In the genomic region with DNA sequence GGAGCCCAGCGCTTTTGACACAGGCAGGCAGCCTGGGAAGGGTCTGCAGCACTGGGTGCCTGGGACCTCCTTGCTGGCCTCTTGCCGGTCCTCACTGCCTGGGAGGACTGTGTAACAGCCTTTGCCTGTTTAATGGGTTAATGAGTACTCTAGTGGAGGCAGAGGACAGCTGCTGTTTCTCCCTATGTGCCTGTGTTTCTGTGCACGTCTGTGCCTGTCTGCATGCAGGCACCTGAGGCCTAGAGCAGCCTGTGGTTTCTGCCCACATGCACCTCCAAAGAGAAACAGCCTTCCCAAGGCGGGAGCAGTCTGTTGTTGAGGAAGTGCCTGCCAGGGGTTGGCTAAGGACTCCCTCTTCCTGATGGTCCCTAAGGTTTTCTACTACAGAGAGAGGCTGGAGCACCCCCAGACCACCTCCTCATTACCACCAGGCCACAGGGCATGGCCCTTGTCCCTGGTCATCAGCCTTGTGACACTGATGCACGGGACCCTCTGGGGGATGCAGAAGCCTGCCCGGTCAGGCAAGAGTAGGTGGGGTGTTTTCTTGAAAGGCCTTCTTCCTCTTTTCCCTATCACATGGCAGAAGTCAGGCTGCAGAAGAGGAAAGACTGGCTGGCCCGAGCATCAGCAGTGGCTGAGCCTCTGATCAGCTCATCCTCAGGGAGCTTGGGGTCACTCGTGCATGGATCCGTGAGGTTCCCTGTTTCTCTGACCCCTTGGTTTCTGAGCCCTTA, we compare ENCODE assay signal across 10 cellular contexts. TPM values are rescaled to one million over a fixed set of nuclear protein-coding genes. Genes with fewer than 3 reads are reported as not detected.
A peak's percentile ranks its signal among the peaks of the same experiment; 100 is the strongest.
DNase-seq lines count a peak whose midpoint lies in the region; ATAC-seq, FAIRE-seq and TF ChIP-seq lines count a peak whose summit lies in the region.
"Had no signal": no experiment of that assay in that cellular context is flagged by ENCODE, and none has a peak within 500 bp of the region (broad histone marks: within the 10 kb centered on the region; RNA-seq: fewer than 3 reads in every experiment).

No MANE protein-coding gene starts in this region.

- H3K27me3 ChIP-seq in lower lobe of right lung (ENCODE audit: low read depth): no peaks in the 10 kb centered on the region

- no peak for TF ChIP-seq CTCF in CD14-positive monocyte (IDR thresholded peaks at IDR 0.05)
- no peak for TF ChIP-seq CTCF in lower lobe of right lung (IDR thresholded peaks at IDR 0.05)

- no peak for FAIRE-seq in frontal cortex (lab: Jason Lieb, UNC)

- intact Hi-C loops in CD14-positive monocyte (cut with micrococcal nuclease) (no loop called here), lower lobe of right lung (cut with DNase I) (no loop called here)

- H3K27me3 Mint-ChIP-seq in CD14-positive monocyte (ENCODE audit: low read depth in 3 of 3): peaks cover 0 to 5% (median 4%) of the 10 kb centered on the region in 3 donors

- peaks cover 11% of the 10 kb centered on the region for H3K36me3 ChIP-seq in lower lobe of right lung

- peak overlapping the region; percentile 20 to 91 (median 82) for H3K27ac Mint-ChIP-seq in CD14-positive monocyte

- peak; percentile 65 for ATAC-seq in HG02588 (IDR thresholded peaks at IDR 0.05; ENCODE audit: unreplicated experiment)
- peak; percentile 60 to 65 for ATAC-seq in lower lobe of right lung
- ATAC-seq in GM18870 (IDR thresholded peaks at IDR 0.05; ENCODE audit: unreplicated experiment): no peak
- ATAC-seq: SK-N-SH treated with all-trans-retinoic acid at 6 μM for 48 hours had no signal

- no peak overlapping the region for H3K27ac ChIP-seq in lower lobe of right lung

- H3K4me3 ChIP-seq in lower lobe of right lung: no peak overlapping the region

- peaks cover 21% of the 10 kb centered on the region for H3K4me1 ChIP-seq in lower lobe of right lung

- DNase-seq in CD14-positive monocyte (ENCODE audit: low spot score) (peak; percentile 72), SKM-1 (lab: John Stamatoyannopoulos, UW; ENCODE audit: unreplicated experiment) (peak; percentile 52), lower lobe of right lung (peak; percentile 66), frontal cortex (ENCODE audit: low spot score in 2 of 2) (no peak), hippocampal formation (lab: John Stamatoyannopoulos, UW) (no peak)
- no peak for DNase-seq in activated CD8-positive, alpha-beta memory T cell treated with anti-CD3 and anti-CD28 coated beads, Interleukin-2, amount 50 U/mL, for 48 hours
- DNase-seq: activated T-cell treated with anti-CD3 and anti-CD28 coated beads, Interleukin-2, amount 50 U/mL, for 1 hour had no signal

- peaks cover 26% of the 10 kb centered on the region for H3K4me1 Mint-ChIP-seq in CD14-positive monocyte

- no peaks in the 10 kb centered on the region for H3K9me3 ChIP-seq in lower lobe of right lung

- peak overlapping the region; percentile 42 to 48 for H3K4me3 Mint-ChIP-seq in CD14-positive monocyte

- H3K36me3 Mint-ChIP-seq in CD14-positive monocyte: peaks cover 64 to 72% of the 10 kb centered on the region in 2 donors

- no peaks in the 10 kb centered on the region for H3K9me3 Mint-ChIP-seq in CD14-positive monocyte

RNA-seq across cellular contexts. Expression of gene SLC29A3, which starts 14.3 kb away (rescaled TPM):
- 10 to 100 TPM; 16.6 to 28.4 TPM for polyA plus RNA-seq in CD14-positive monocyte
- 13.2 TPM for total RNA-seq in lower lobe of right lung
- 1.2 TPM for total RNA-seq in frontal cortex

Comparison
In these comparisons a context has a peak if more than half of its experiments do, and no peak if none do; other contexts are left out.
1. DNase-seq: peak in CD14-positive monocyte (single experiment), SKM-1 (single experiment) and lower lobe of right lung (single experiment); none in frontal cortex (0 of 2), hippocampal formation (0 of 2) and activated CD8-positive, alpha-beta memory T cell treated with anti-CD3 and anti-CD28 coated beads, Interleukin-2, amount 50 U/mL, for 48 hours (single experiment).